ENCODE assay signal across 25 cellular contexts in the genomic region with DNA sequence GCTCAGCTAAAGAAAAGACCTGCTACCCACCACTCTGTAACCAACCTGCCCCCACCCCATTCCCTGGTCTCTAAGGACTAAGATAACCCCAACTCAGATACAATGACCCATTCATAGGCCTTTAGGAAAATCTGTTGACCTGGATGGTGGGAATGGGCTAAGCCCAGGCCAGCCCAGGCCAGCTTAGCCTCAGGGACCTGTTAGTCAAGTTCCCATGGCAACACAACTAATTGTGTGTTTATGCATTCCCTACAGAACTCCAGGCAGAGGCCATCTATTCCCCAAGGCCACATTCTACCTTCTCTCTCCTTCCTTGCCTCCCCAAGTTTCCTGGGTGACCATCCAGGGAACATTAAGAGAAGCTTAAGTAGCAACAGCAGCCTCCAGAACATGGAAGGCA. TPM values are rescaled to one million over a fixed set of nuclear protein-coding genes. Genes with fewer than 3 reads are reported as not detected.
A peak's percentile ranks its signal among the peaks of the same experiment; 100 is the strongest.
DNase-seq lines count a peak whose midpoint lies in the region; ATAC-seq, FAIRE-seq and TF ChIP-seq lines count a peak whose summit lies in the region.
"Had no signal": no experiment of that assay in that cellular context is flagged by ENCODE, and none has a peak within 500 bp of the region (broad histone marks: within the 10 kb centered on the region; RNA-seq: fewer than 3 reads in every experiment).

No MANE protein-coding gene starts in this region.

- no peak overlapping the region for H2AK5ac ChIP-seq in IMR-90 (ENCODE audit: low read depth, low read length)
- H2AK5ac ChIP-seq in H1 (ENCODE audit: low read depth, low read length): no peak overlapping the region

- H4K20me1 ChIP-seq in IMR-90 (ENCODE audit: insufficient read depth, low read length): no peaks in the 10 kb centered on the region
- H4K20me1 ChIP-seq in H1 (replicated peaks in 1 of 2; ENCODE audit: control insufficient read depth in 1 of 2, insufficient read depth in 2 of 2, low read length in 2 of 2): no peaks in the 10 kb centered on the region

- H3K27ac Mint-ChIP-seq in neural crest cell (ENCODE audit: unreplicated experiment) (peak overlapping the region; percentile 64), glutamatergic neuron (ENCODE audit: unreplicated experiment) (no peak overlapping the region)
- H3K27ac Mint-ChIP-seq: stimulated activated naive CD8-positive, alpha-beta T cell treated with anti-CD3 and anti-CD28 coated beads, Interleukin-15, amount 100 ng/mL, for 72 hours had no signal

- intact Hi-C loops in IMR-90 (cut with micrococcal nuclease): no loop called here

- H3K9me3 Mint-ChIP-seq in neural crest cell (no peaks in the 10 kb centered on the region), glutamatergic neuron (ENCODE audit: unreplicated experiment) (no peaks in the 10 kb centered on the region)
- H3K9me3 Mint-ChIP-seq: stimulated activated naive CD8-positive, alpha-beta T cell treated with anti-CD3 and anti-CD28 coated beads, Interleukin-15, amount 100 ng/mL, for 72 hours had no signal

- H3K36me3 Mint-ChIP-seq in neural crest cell (ENCODE audit: low read depth) (no peaks in the 10 kb centered on the region), glutamatergic neuron (ENCODE audit: unreplicated experiment) (no peaks in the 10 kb centered on the region)

- H3K4me3 Mint-ChIP-seq in neural crest cell (no peak overlapping the region), glutamatergic neuron (ENCODE audit: unreplicated experiment) (no peak overlapping the region)
- H3K4me3 Mint-ChIP-seq: stimulated activated naive CD8-positive, alpha-beta T cell treated with anti-CD3 and anti-CD28 coated beads, Interleukin-15, amount 100 ng/mL, for 72 hours had no signal

- no peak overlapping the region for H4K91ac ChIP-seq in IMR-90 (ENCODE audit: insufficient read depth, low read depth, low read length)
- no peak overlapping the region for H4K91ac ChIP-seq in H1 (replicated peaks; ENCODE audit: insufficient read length, low read length)

- H3K9ac ChIP-seq in IMR-90 (ENCODE audit: low read depth, low read length): no peak overlapping the region
- no peak overlapping the region for H3K9ac ChIP-seq in H1 (replicated peaks in 1 of 4; ENCODE audit: extremely low read depth in 1 of 4, low read depth in 3 of 4, low read length in 3 of 4)

- H3K4me1 Mint-ChIP-seq in neural crest cell (peaks cover 19% of the 10 kb centered on the region), glutamatergic neuron (ENCODE audit: low read depth, unreplicated experiment) (no peaks in the 10 kb centered on the region)

- H2AK9ac ChIP-seq in IMR-90 (replicated peaks; ENCODE audit: low read depth, low read length, poor library complexity): no peak overlapping the region

- BruUV-seq in IMR-90 (replicated peaks; lab: Mats Ljungman, UMichigan): no TSS peak

- dilution Hi-C loops in IMR-90 (cut with HindIII; ENCODE audit: low sequenced_read_pairs, unreplicated experiment): no loop called here

- H2BK120ac ChIP-seq in IMR-90 (ENCODE audit: low read depth, low read length): peak overlapping the region; percentile 12; the same call in 1 of the 2 replicates
- H2BK120ac ChIP-seq in H1 (replicated peaks; ENCODE audit: low read depth, low read length): no peak overlapping the region

- no peak for TF ChIP-seq EP300 in H1 (IDR thresholded peaks at IDR 0.05; ENCODE audit: borderline replicate concordance in 1 of 2, low read depth in 2 of 2, low read length in 2 of 2)

- H2BK15ac ChIP-seq in IMR-90 (ENCODE audit: low read depth, low read length) (no peak overlapping the region), H1 (ENCODE audit: low read length) (no peak overlapping the region)

- H3K4ac ChIP-seq in IMR-90 (ENCODE audit: low read depth, low read length) (peak overlapping the region; percentile 43; the same call in 1 of the 2 replicates), H1 (replicated peaks; ENCODE audit: insufficient read length, low read depth, low read length) (no peak overlapping the region)

- H3K14ac ChIP-seq in IMR-90 (replicated peaks; ENCODE audit: low read depth, low read length) (no peak overlapping the region), H1 (ENCODE audit: insufficient read length) (no peak overlapping the region)

- TF ChIP-seq RAD21 in IMR-90 (IDR thresholded peaks at IDR 0.05; ENCODE audit: low read length): no peak
- TF ChIP-seq RAD21 in H1 (IDR thresholded peaks at IDR 0.05 in 1 of 2, conservative IDR thresholded peaks at IDR 0.05 in 1 of 2; ENCODE audit: low read depth in 2 of 2, low read length in 2 of 2): no peak

- H3K27me3 Mint-ChIP-seq in neural crest cell (ENCODE audit: low read depth) (no peaks in the 10 kb centered on the region), glutamatergic neuron (ENCODE audit: unreplicated experiment) (peaks cover 2% of the 10 kb centered on the region)
- H3K27me3 Mint-ChIP-seq: stimulated activated naive CD8-positive, alpha-beta T cell treated with anti-CD3 and anti-CD28 coated beads, Interleukin-15, amount 100 ng/mL, for 72 hours had no signal

- no peak for TF ChIP-seq CTCF in IMR-90 (conservative IDR thresholded peaks at IDR 0.05; ENCODE audit: low read depth, low read length)
- TF ChIP-seq CTCF in H1 (IDR thresholded peaks at IDR 0.05; ENCODE audit: control extremely low read depth in 1 of 3, insufficient read depth in 1 of 3, low read depth in 1 of 3, low read length in 3 of 3): no peak
- no peak for TF ChIP-seq CTCF in neural crest cell (conservative IDR thresholded peaks at IDR 0.05)
- no peak for TF ChIP-seq CTCF in glutamatergic neuron (IDR thresholded peaks at IDR 0.05; ENCODE audit: partially characterized antibody, unreplicated experiment)

- H3K36me3 ChIP-seq in IMR-90 (ENCODE audit: control insufficient read depth, insufficient read depth, low read length): no peaks in the 10 kb centered on the region
- no peaks in the 10 kb centered on the region for H3K36me3 ChIP-seq in H1 (ENCODE audit: control insufficient read depth in 2 of 4, insufficient read depth in 4 of 4, low read length in 3 of 4)
- H3K36me3 ChIP-seq: gastroesophageal sphincter, left ventricle myocardium inferior, ovary, upper lobe of left lung had no signal

- H3K56ac ChIP-seq in IMR-90 (ENCODE audit: extremely low read depth, insufficient read depth, low read length): no peak overlapping the region
- H3K56ac ChIP-seq in H1 (replicated peaks; ENCODE audit: insufficient read length, low read depth, low read length): no peak overlapping the region

- H3K9me3 ChIP-seq in IMR-90 (ENCODE audit: control insufficient read depth, insufficient read depth, low read length) (no peaks in the 10 kb centered on the region), H1 (ENCODE audit: insufficient read depth in 2 of 2, low read depth in 1 of 2, low read length in 1 of 2) (no peaks in the 10 kb centered on the region)
- H3K9me3 ChIP-seq: gastroesophageal sphincter, left ventricle myocardium inferior, ovary, upper lobe of left lung had no signal

- H3K27me3 ChIP-seq in IMR-90 (ENCODE audit: control insufficient read depth, insufficient read depth, low read length) (no peaks in the 10 kb centered on the region; the same call in 1 of the 2 replicates), H1 (replicated peaks in 1 of 4; ENCODE audit: control insufficient read depth in 3 of 4, extremely low read depth in 1 of 4, insufficient read depth in 3 of 4, low read length in 3 of 4) (no peaks in the 10 kb centered on the region)
- H3K27me3 ChIP-seq: gastroesophageal sphincter, ovary, upper lobe of left lung had no signal

- H3K4me3 ChIP-seq in IMR-90 (ENCODE audit: insufficient read depth, low read depth, low read length) (no peak overlapping the region), H1 (ENCODE audit: extremely low read depth in 1 of 4, insufficient read depth in 2 of 4, low read depth in 3 of 4, low read length in 4 of 4) (no peak overlapping the region)
- H3K4me3 ChIP-seq: gastroesophageal sphincter, left ventricle myocardium inferior, ovary, upper lobe of left lung had no signal

- in situ Hi-C loops in IMR-90 (cut with MboI; ENCODE audit: low sequenced_read_pairs): no loop called here

- POLR2A ChIA-PET in IMR-90 (lab: Charles Lee; ENCODE audit: unreplicated experiment): no interaction called here
- POLR2A ChIA-PET in H1 (lab: Charles Lee; ENCODE audit: partially characterized antibody): interaction anchor here (0.7 to 8.4 kb wide), 6 partner anchors 11 to 86 kb away, joined by 3 to 75 read pairs (median 5); a partner anchor contains a TSS

- no peak overlapping the region for H3K23ac ChIP-seq in IMR-90 (ENCODE audit: low read depth, low read length)
- H3K23ac ChIP-seq in H1 (ENCODE audit: insufficient read length): no peak overlapping the region

- no peak overlapping the region for H4K8ac ChIP-seq in IMR-90 (ENCODE audit: low read depth in 2 of 2, low read length in 2 of 2)
- H4K8ac ChIP-seq in H1 (ENCODE audit: extremely low read depth, insufficient read depth, low read length): no peak overlapping the region

- peaks cover 20% of the 10 kb centered on the region for H3K4me1 ChIP-seq in IMR-90 (ENCODE audit: control insufficient read depth, insufficient read depth, low read length)
- peaks cover 0 to 16% (median 6%) of the 10 kb centered on the region in 4 experiments; a peak in 5 of 7 replicates for H3K4me1 ChIP-seq in H1 (replicated peaks in 1 of 4; ENCODE audit: control insufficient read depth in 3 of 4, insufficient read depth in 4 of 4, low read length in 3 of 4)

- H3K79me1 ChIP-seq in IMR-90 (ENCODE audit: low read depth in 1 of 2, low read length in 2 of 2) (no peaks in the 10 kb centered on the region; a peak in 1 of 4 replicates), H1 (ENCODE audit: low read depth, low read length) (no peaks in the 10 kb centered on the region)

- ATAC-seq in IMR-90 (ENCODE audit: low read depth) (no peak), HG03159 (IDR thresholded peaks at IDR 0.05; ENCODE audit: unreplicated experiment) (no peak), HG02763 (IDR thresholded peaks at IDR 0.05; ENCODE audit: unreplicated experiment) (no peak)
- ATAC-seq: esophagus mucosa; gastroesophageal sphincter; stimulated activated naive CD8-positive, alpha-beta T cell treated with anti-CD3 and anti-CD28 coated beads, Interleukin-15, amount 100 ng/mL, for 72 hours had no signal

- no peak for TF ChIP-seq POLR2A in IMR-90 (IDR thresholded peaks at IDR 0.05; ENCODE audit: low read depth, low read length)
- no peak for TF ChIP-seq POLR2A in H1 (IDR thresholded peaks at IDR 0.05; ENCODE audit: control extremely low read depth in 1 of 2, low read depth in 2 of 2, low read length in 2 of 2)

- FAIRE-seq in H1 (lab: Jason Lieb, UNC): no peak

- H2BK20ac ChIP-seq in IMR-90 (ENCODE audit: low read depth, low read length) (no peak overlapping the region), H1 (ENCODE audit: low read length) (no peak overlapping the region)

- no peak overlapping the region for H3K4me2 ChIP-seq in IMR-90 (ENCODE audit: low read depth, low read length)
- no peak overlapping the region for H3K4me2 ChIP-seq in H1 (ENCODE audit: insufficient read depth in 1 of 2, low read depth in 2 of 2, low read length in 2 of 2)

- CTCF ChIA-PET in IMR-90 (lab: Yijun Ruan, JAX): interaction anchor here (0.5 kb wide), 1 partner anchor 33 kb away, joined by 3 read pairs; no protein-coding TSS in a partner anchor
- CTCF ChIA-PET in H1 (lab: Charles Lee; ENCODE audit: partially characterized antibody): interaction anchor here (0.7 to 13.8 kb wide), 10 partner anchors 10 to 58 kb away, joined by 3 to 197 read pairs (median 4); a partner anchor contains a TSS

- no peaks in the 10 kb centered on the region for H3K79me2 ChIP-seq in H1 (ENCODE audit: control insufficient read depth in 1 of 2, insufficient read depth in 2 of 2, low read length in 2 of 2)

- H3K18ac ChIP-seq in IMR-90 (ENCODE audit: low read depth, low read length): no peak overlapping the region
- H3K18ac ChIP-seq in H1 (ENCODE audit: extremely low read depth, low read length): no peak overlapping the region

- H4K5ac ChIP-seq in IMR-90 (ENCODE audit: low read depth, low read length) (no peak overlapping the region), H1 (ENCODE audit: insufficient read length, low read depth, low read length) (no peak overlapping the region)

- H2BK12ac ChIP-seq in H1 (ENCODE audit: low read depth, low read length): no peak overlapping the region

- peak overlapping the region; percentile 1 for H2AFZ ChIP-seq in IMR-90 (replicated peaks; ENCODE audit: low read length, poor library complexity)
- H2AFZ ChIP-seq in H1 (ENCODE audit: low read length): no peak overlapping the region

- H3K27ac ChIP-seq in IMR-90 (ENCODE audit: insufficient read depth, low read length) (no peak overlapping the region), H1 (ENCODE audit: low read depth, low read length) (no peak overlapping the region)
- H3K27ac ChIP-seq: gastroesophageal sphincter, left ventricle myocardium inferior, ovary, upper lobe of left lung had no signal

- H3K23me2 ChIP-seq in H1 (ENCODE audit: low read depth, low read length): no peaks in the 10 kb centered on the region

- H3K9me1 ChIP-seq in IMR-90 (ENCODE audit: insufficient read depth, low read length): peaks cover 15% of the 10 kb centered on the region

- no peak overlapping the region for H2BK5ac ChIP-seq in IMR-90 (ENCODE audit: low read depth, low read length, poor library complexity, severe bottlenecking)
- peak overlapping the region; percentile 31; the same call in 1 of the 2 replicates for H2BK5ac ChIP-seq in H1 (ENCODE audit: low read depth, low read length)

- DNase-seq in ELR (ENCODE audit: low read depth) (peak; percentile 31), IMR-90 (peak; percentile 26), H1 (ENCODE audit: low read depth in 1 of 2, low spot score in 2 of 2) (no peak), neural crest cell (ENCODE audit: low read depth, low spot score) (no peak), glutamatergic neuron (no peak), NCI-H446 (lab: John Stamatoyannopoulos, UW) (no peak)
- DNase-seq: activated CD4-positive, alpha-beta T cell treated with anti-CD3 and anti-CD28 coated beads, Interleukin-2, amount 50 U/mL, for 1 hour; activated CD8-positive, alpha-beta memory T cell treated with anti-CD3 and anti-CD28 coated beads, Interleukin-2, amount 50 U/mL, for 48 hours; AML-193; amygdala; KBM-7; left ventricle myocardium inferior; MV-4-11; NCI-H187 treated with DMSO at 0.1 percent for 48 hours; NCI-H446 treated with DMSO at 0.1 percent for 48 hours; ovary; SHP77 treated with DMSO at 0.1 percent for 48 hours; stimulated activated CD4-positive, alpha-beta T cell treated with anti-CD3 and anti-CD28 coated beads, Interleukin-1b, Interleukin-23, amount 100 ng/mL, for 48 hours; stimulated activated naive CD8-positive, alpha-beta T cell treated with anti-CD3 and anti-CD28 coated beads, Interleukin-15, amount 100 ng/mL, for 72 hours; T-helper 1 cell; upper lobe of left lung had no signal

RNA-seq across cellular contexts. Expression of a gene that starts 16.1 kb away (rescaled TPM):
- 10.9 and 14.2 TPM in 2 replicates for total RNA-seq in IMR-90 (2012; rRNA removed)
- polyA plus RNA-seq in IMR-90 (2012; rRNA removed): 38.6 and 39.3 TPM in 2 replicates
- 30.9 and 49.3 TPM in 2 replicates for polyA plus RNA-seq in IMR-90 (2012; cell fraction: cytosol; rRNA removed)
- polyA plus RNA-seq in IMR-90 (2012; cell fraction: nucleus; rRNA removed; ENCODE audit: low replicate concordance): 26.9 and 31.3 TPM in 2 replicates
- total RNA-seq in H1 (2021; fragmentation: NEBNext Ultra II Directional; extraction: Animal tissue kit (Norgen Biotek cat#: 25700)): 283 and 290 TPM in 2 replicates
- 280 and 311 TPM in 2 replicates for polyA plus RNA-seq in H1 (2011; rRNA removed)
- polyA plus RNA-seq in H1 (2011; cell fraction: cytosol; rRNA removed): 279 TPM
- 247 TPM for polyA plus RNA-seq in H1 (2011; cell fraction: nucleus; rRNA removed)
- 299 to 366 TPM (median 352 TPM) in 4 replicates for polyA plus RNA-seq in H1 (2012, experiment 1 of 2)
- polyA plus RNA-seq in H1 (2012, experiment 2 of 2): 463 TPM
- 311 TPM for polyA plus RNA-seq in H1 (2013, experiment 1 of 2)
- polyA plus RNA-seq in H1 (2013, experiment 2 of 2): 291 TPM
- 235 and 239 TPM in 2 replicates for polyA minus RNA-seq in H1 (2011; rRNA and poly(A)+ RNA removed)
- 185 TPM for polyA minus RNA-seq in H1 (2011; cell fraction: cytosol; rRNA and poly(A)+ RNA removed)
- polyA minus RNA-seq in H1 (2011; cell fraction: nucleus; rRNA and poly(A)+ RNA removed): 128 TPM
- 8.3 and 10.3 TPM in 2 replicates for total RNA-seq in neural crest cell
- 14.0 TPM for total RNA-seq in glutamatergic neuron (ENCODE audit: unreplicated experiment)

RNA-seq across cellular contexts. Expression of a gene that starts 28.0 kb away (rescaled TPM):
- total RNA-seq in IMR-90 (2012; rRNA removed): 465 and 488 TPM in 2 replicates
- polyA plus RNA-seq in IMR-90 (2012; rRNA removed): 272 and 287 TPM in 2 replicates
- polyA plus RNA-seq in IMR-90 (2012; cell fraction: cytosol; rRNA removed): 215 and 331 TPM in 2 replicates
- 179 and 252 TPM in 2 replicates for polyA plus RNA-seq in IMR-90 (2012; cell fraction: nucleus; rRNA removed; ENCODE audit: low replicate concordance)
- total RNA-seq in H1 (2021; fragmentation: NEBNext Ultra II Directional; extraction: Animal tissue kit (Norgen Biotek cat#: 25700)): 375 and 391 TPM in 2 replicates
- 236 and 263 TPM in 2 replicates for polyA plus RNA-seq in H1 (2011; rRNA removed)
- polyA plus RNA-seq in H1 (2011; cell fraction: cytosol; rRNA removed): 320 TPM
- polyA plus RNA-seq in H1 (2011; cell fraction: nucleus; rRNA removed): 356 TPM
- 381 to 481 TPM (median 444 TPM) in 4 replicates for polyA plus RNA-seq in H1 (2012, experiment 1 of 2)
- 459 TPM for polyA plus RNA-seq in H1 (2012, experiment 2 of 2)
- 314 TPM for polyA plus RNA-seq in H1 (2013, experiment 1 of 2)
- 311 TPM for polyA plus RNA-seq in H1 (2013, experiment 2 of 2)
- 184 and 221 TPM in 2 replicates for polyA minus RNA-seq in H1 (2011; rRNA and poly(A)+ RNA removed)
- polyA minus RNA-seq in H1 (2011; cell fraction: cytosol; rRNA and poly(A)+ RNA removed): 173 TPM
- polyA minus RNA-seq in H1 (2011; cell fraction: nucleus; rRNA and poly(A)+ RNA removed): 115 TPM
- 6.4 and 6.9 TPM in 2 replicates for total RNA-seq in neural crest cell
- total RNA-seq in glutamatergic neuron (ENCODE audit: unreplicated experiment): 1.3 TPM

Comparison
In these comparisons a context has a peak if more than half of its experiments do, and no peak if none do; other contexts are left out.
1. DNase-seq: peak in ELR (single experiment) and IMR-90 (single experiment); none in H1 (0 of 2), neural crest cell (single experiment), glutamatergic neuron (single experiment) and NCI-H446 (0 of 2).
2. RNA of a gene that starts 16.1 kb away (total RNA-seq): 283 to 290 TPM in H1; 14.0 TPM in glutamatergic neuron (single experiment), 10.9 to 14.2 TPM in IMR-90 and 8.3 to 10.3 TPM in neural crest cell; every median in the first group is over 10 times any median in the second.
3. RNA of a gene that starts 28.0 kb away (total RNA-seq): 465 to 488 TPM in IMR-90 and 375 to 391 TPM in H1; 6.4 to 6.9 TPM in neural crest cell and 1.3 TPM in glutamatergic neuron (single experiment); every median in the first group is over 10 times any median in the second.